Comparison of ENCODE assay signal across 7 cellular contexts in genomic region chr1:6785318-6785712, GRCh38. TPM values are rescaled to one million over a fixed set of nuclear protein-coding genes. Genes with fewer than 3 reads are reported as not detected.
A peak's percentile ranks its signal among the peaks of the same experiment; 100 is the strongest.
DNase-seq lines count a peak whose midpoint lies in the region; ATAC-seq, FAIRE-seq and TF ChIP-seq lines count a peak whose summit lies in the region.

TSS of gene CAMTA1 (plus strand) at chr1:6785454. CDS start at chr1:6785531, 77 bp downstream.

- no peak for FAIRE-seq in kidney (lab: Jason Lieb, UNC)

- peak within 1 kb of the TSS; percentile 76 to 88 for H3K9ac ChIP-seq in kidney (ENCODE audit: low read length in 2 of 2)
- peak within 1 kb of the TSS; percentile 68 to 91 for H3K9ac ChIP-seq in stomach smooth muscle (ENCODE audit: low read length in 2 of 2)

- ATAC-seq in GM19372 (IDR thresholded peaks at IDR 0.05; ENCODE audit: low read depth, unreplicated experiment) (peak; percentile 62), HG03521 (IDR thresholded peaks at IDR 0.05; ENCODE audit: unreplicated experiment) (peak; percentile 70)

- intact Hi-C loops in kidney (cut with DNase I) = no loop called here

- DNase-seq in astrocyte of the cerebellum (ENCODE audit: low read depth) (no peak), kidney (no peak), NCI-H446 treated with DMSO at 0.1 percent for 48 hours (lab: John Stamatoyannopoulos, UW) (no peak)
- DNase-seq in stimulated activated CD8-positive, alpha-beta memory T cell treated with anti-CD3 and anti-CD28 coated beads, Interleukin-4, amount 100 ng/mL, for 48 hours = no peak

- in situ Hi-C loops in astrocyte of the cerebellum (cut with HindIII; ENCODE audit: low sequenced_read_pairs) = no loop called here

- no peaks in the 10 kb centered on the region for H3K9me3 ChIP-seq in kidney (ENCODE audit: control insufficient read depth in 1 of 2, low read length in 2 of 2)
- H3K9me3 ChIP-seq in stomach smooth muscle (ENCODE audit: control insufficient read depth in 2 of 2, low read length in 2 of 2) = no peaks in the 10 kb centered on the region

- no peaks in the 10 kb centered on the region for H3K36me3 ChIP-seq in kidney (ENCODE audit: control insufficient read depth in 1 of 2, insufficient read depth in 2 of 2, low read length in 2 of 2)
- H3K36me3 ChIP-seq in stomach smooth muscle (ENCODE audit: control insufficient read depth in 2 of 2, insufficient read depth in 2 of 2, low read length in 2 of 2) = no peaks in the 10 kb centered on the region

- no peaks in the 10 kb centered on the region for H3K27me3 ChIP-seq in stomach smooth muscle (ENCODE audit: control insufficient read depth in 1 of 2, insufficient read depth in 2 of 2, low read length in 2 of 2)

- TF ChIP-seq CTCF in astrocyte of the cerebellum (IDR thresholded peaks at IDR 0.05; ENCODE audit: low read depth, low read length, missing control alignments) = no peak
- TF ChIP-seq CTCF in kidney (IDR thresholded peaks at IDR 0.05; ENCODE audit: borderline replicate concordance, extremely low read depth, insufficient read depth) = no peak

- peak within 1 kb of the TSS; percentile 76 for H3K4me3 ChIP-seq in astrocyte of the cerebellum (ENCODE audit: low read depth, low read length)
- peak within 1 kb of the TSS; percentile 81 to 85 for H3K4me3 ChIP-seq in kidney (ENCODE audit: low read length in 2 of 2)
- peak within 1 kb of the TSS; percentile 79 to 83 for H3K4me3 ChIP-seq in stomach smooth muscle (ENCODE audit: low read length in 2 of 2)

- peak within 1 kb of the TSS; percentile 97 to 98 for H3K27ac ChIP-seq in kidney (ENCODE audit: low read depth in 2 of 2, low read length in 2 of 2)
- H3K27ac ChIP-seq in stomach smooth muscle (ENCODE audit: low read length) = peak within 1 kb of the TSS; percentile 95

- H3K4me1 ChIP-seq in kidney (ENCODE audit: control insufficient read depth in 1 of 2, insufficient read depth in 1 of 2, low read depth in 1 of 2, low read length in 2 of 2) (peaks cover 10 to 16% of the 10 kb centered on the region in 2 donors), stomach smooth muscle (ENCODE audit: control insufficient read depth, insufficient read depth, low read length) (peaks cover 17% of the 10 kb centered on the region)

RNA-seq across cellular contexts. Expression of gene CAMTA1, which starts in this region (rescaled TPM):
- 79.0 TPM for total RNA-seq in kidney
- 170 TPM for polyA plus RNA-seq in kidney (ENCODE audit: insufficient read depth, low read depth, low replicate concordance)
